In genomic region chr20:22511943-22512910, GRCh38 we compare ENCODE assay signal across 1 cellular context.
TF ChIP-seq lines count a peak whose summit lies in the region.

No MANE protein-coding gene starts in this region.

TF ChIP-seq in HepG2, 621 proteins besides CTCF, POLR2A, EP300 and RAD21 (continued from another document and continues in another):
- TF ChIP-seq CREB3 (CRISPR knock-in tag; IDR thresholded peaks at IDR 0.05) (no peak; the same call in 1 of the 2 replicates), CREM (IDR thresholded peaks at IDR 0.05) (peak; percentile 91), CREM (CRISPR knock-in tag; IDR thresholded peaks at IDR 0.05) (no peak), MTERF4 (CRISPR knock-in tag; IDR thresholded peaks at IDR 0.05) (peak; percentile 37; the same call in 1 of the 2 replicates), ZNF232 (CRISPR knock-in tag; IDR thresholded peaks at IDR 0.05; ENCODE audit: borderline replicate concordance) (peak; percentile 85; the same call in 1 of the 2 replicates), KLF16 (CRISPR knock-in tag; IDR thresholded peaks at IDR 0.05) (peak in 1 of 2 experiments; percentile 74; a peak in 2 of 4 replicates), KLF6 (CRISPR knock-in tag; IDR thresholded peaks at IDR 0.05) (peak; percentile 54), MLX (CRISPR knock-in tag; IDR thresholded peaks at IDR 0.05) (peak; percentile 86), NFIC (IDR thresholded peaks at IDR 0.05; ENCODE audit: low read length) (peak; percentile 96), ZFP36L1 (CRISPR knock-in tag; IDR thresholded peaks at IDR 0.05) (peak; percentile 90), ZNF362 (CRISPR knock-in tag; IDR thresholded peaks at IDR 0.05; ENCODE audit: borderline replicate concordance) (peak; percentile 58; the same call in 1 of the 2 replicates), ZNF713 (CRISPR knock-in tag; IDR thresholded peaks at IDR 0.05) (no peak), ZNF446 (CRISPR knock-in tag; IDR thresholded peaks at IDR 0.05) (peak; percentile 76), ZBTB34 (CRISPR knock-in tag; IDR thresholded peaks at IDR 0.05) (peak; percentile 98), RBAK (CRISPR knock-in tag; IDR thresholded peaks at IDR 0.05) (peak; percentile 75; the same call in 1 of the 2 replicates), NFE2L1 (CRISPR knock-in tag; IDR thresholded peaks at IDR 0.05; ENCODE audit: borderline replicate concordance) (no peak), NFYB (CRISPR knock-in tag; IDR thresholded peaks at IDR 0.05) (peak; percentile 83), HNF4A (CRISPR knock-in tag; IDR thresholded peaks at IDR 0.05) (peak; percentile 94), ZNF432 (CRISPR knock-in tag; IDR thresholded peaks at IDR 0.05; ENCODE audit: borderline replicate concordance) (no peak), AFF4 (CRISPR knock-in tag; IDR thresholded peaks at IDR 0.05) (peak; percentile 32), SMAD3 (CRISPR knock-in tag; IDR thresholded peaks at IDR 0.05) (peak; percentile 75), SSRP1 (CRISPR knock-in tag; IDR thresholded peaks at IDR 0.05) (peak; percentile 100), JUN (CRISPR knock-in tag; IDR thresholded peaks at IDR 0.05) (peak; percentile 93), PHB2 (IDR thresholded peaks at IDR 0.05; ENCODE audit: partially characterized antibody) (no peak), ZEB1 (IDR thresholded peaks at IDR 0.05; ENCODE audit: insufficient replicate concordance, low read depth) (peak; percentile 90), ZNF816 (CRISPR knock-in tag; IDR thresholded peaks at IDR 0.05; ENCODE audit: borderline replicate concordance) (peak; percentile 86; the same call in 1 of the 2 replicates), ZNF720 (CRISPR knock-in tag; IDR thresholded peaks at IDR 0.05) (no peak), ZNF773 (CRISPR knock-in tag; IDR thresholded peaks at IDR 0.05; ENCODE audit: borderline replicate concordance) (peak; percentile 50; the same call in 1 of the 2 replicates), HMGXB3 (CRISPR knock-in tag; IDR thresholded peaks at IDR 0.05; ENCODE audit: borderline replicate concordance) (no peak; the same call in none of the 2 replicates), HIC2 (CRISPR knock-in tag; IDR thresholded peaks at IDR 0.05; ENCODE audit: low read depth) (peak; percentile 43; the same call in 1 of the 2 replicates), ZNF121 (CRISPR knock-in tag; IDR thresholded peaks at IDR 0.05) (peak; percentile 40; the same call in 1 of the 2 replicates), NR3C1 (CRISPR knock-in tag; IDR thresholded peaks at IDR 0.05) (no peak), ZNF678 (CRISPR knock-in tag; IDR thresholded peaks at IDR 0.05) (peak; percentile 88; the same call in 1 of the 2 replicates), ZNF572 (CRISPR knock-in tag; IDR thresholded peaks at IDR 0.05) (peak; percentile 20; the same call in 1 of the 2 replicates), IKZF1 (IDR thresholded peaks at IDR 0.05) (no peak), ZNF292 (CRISPR knock-in tag; IDR thresholded peaks at IDR 0.05; ENCODE audit: borderline replicate concordance, low read depth) (peak; percentile 86), CHD2 (IDR thresholded peaks at IDR 0.05; ENCODE audit: low read depth, low read length) (no peak), TFDP1 (CRISPR knock-in tag; IDR thresholded peaks at IDR 0.05; ENCODE audit: borderline replicate concordance) (peak; percentile 74; the same call in 1 of the 2 replicates), MIXL1 (CRISPR knock-in tag; IDR thresholded peaks at IDR 0.05) (peak; percentile 99), EHMT2 (IDR thresholded peaks at IDR 0.05; ENCODE audit: borderline replicate concordance, low read depth, low read length) (peak; percentile 58; the same call in 1 of the 2 replicates), ZNF235 (CRISPR knock-in tag; IDR thresholded peaks at IDR 0.05; ENCODE audit: borderline replicate concordance) (0 out of 2 replicates have a peak, but pooled peaks have one; percentile 54), ZFY (CRISPR knock-in tag; IDR thresholded peaks at IDR 0.05) (peak; percentile 66), THAP8 (CRISPR knock-in tag; IDR thresholded peaks at IDR 0.05; ENCODE audit: borderline replicate concordance) (no peak; the same call in 1 of the 2 replicates)
